ENCODE assay signal across 10 cellular contexts in genomic region chr2:8119782-8120551, GRCh38.
DNase-seq lines count a peak whose midpoint lies in the region; ATAC-seq and TF ChIP-seq lines count a peak whose summit lies in the region.
"Had no signal": no experiment of that assay in that cellular context is flagged by ENCODE, and none has a peak within 500 bp of the region (broad histone marks: within the 10 kb centered on the region; RNA-seq: fewer than 3 reads in every experiment).

No MANE protein-coding gene starts in this region.

- no peaks in the 10 kb centered on the region for H3K27me3 Mint-ChIP-seq in type B pancreatic cell

- peak; percentile 63 to 85 for ATAC-seq in activated naive CD4-positive, alpha-beta T cell treated with anti-CD3 and anti-CD28 coated beads, Interleukin-2, amount 50 U/mL, for 72 hours
- ATAC-seq in HG02571 (IDR thresholded peaks at IDR 0.05; ENCODE audit: unreplicated experiment), result no peak
- ATAC-seq: naive thymus-derived CD4-positive, alpha-beta T cell had no signal

- DNase-seq in activated naive CD4-positive, alpha-beta T cell treated with anti-CD3 and anti-CD28 coated beads, Interleukin-2, amount 50 U/mL, for 72 hours (ENCODE audit: low spot score in 2 of 2), result no peak
- DNase-seq in activated naive CD4-positive, alpha-beta T cell treated with Interleukin-2 at 50 U/mL for 16 hours, result no peak
- peak; percentile 56 for DNase-seq in choroid plexus epithelial cell (ENCODE audit: low read depth)
- peak; percentile 53 for DNase-seq in medulla oblongata (ENCODE audit: extremely low spot score)
- no peak for DNase-seq in type B pancreatic cell (ENCODE audit: extremely low spot score, unreplicated experiment)
- no peak for DNase-seq in lower leg skin (ENCODE audit: low spot score in 2 of 2)
- DNase-seq in activated gamma-delta T cell (lab: John Stamatoyannopoulos, UW), result no peak
- DNase-seq: caudate nucleus; naive thymus-derived CD4-positive, alpha-beta T cell had no signal

- peak overlapping the region in 1 of 2 donors; percentile 29 for H3K27ac Mint-ChIP-seq in activated naive CD4-positive, alpha-beta T cell treated with anti-CD3 and anti-CD28 coated beads, Interleukin-2, amount 50 U/mL, for 72 hours
- peak overlapping the region; percentile 77 for H3K27ac Mint-ChIP-seq in type B pancreatic cell

- H3K4me1 Mint-ChIP-seq in type B pancreatic cell (ENCODE audit: unreplicated experiment), result peaks cover 48% of the 10 kb centered on the region

- intact Hi-C loops in lower leg skin (cut with DNase I; ENCODE audit: low total_unique reads), result no loop called here

- TF ChIP-seq CTCF in choroid plexus epithelial cell (conservative IDR thresholded peaks at IDR 0.05; ENCODE audit: low read depth, low read length), result no peak
- no peak for TF ChIP-seq CTCF in type B pancreatic cell (conservative IDR thresholded peaks at IDR 0.05)
- no peak for TF ChIP-seq CTCF in lower leg skin (IDR thresholded peaks at IDR 0.05)

- no peak for TF ChIP-seq POLR2A in lower leg skin (IDR thresholded peaks at IDR 0.05)

- no peaks in the 10 kb centered on the region for H3K36me3 Mint-ChIP-seq in activated naive CD4-positive, alpha-beta T cell treated with anti-CD3 and anti-CD28 coated beads, Interleukin-2, amount 50 U/mL, for 72 hours
- no peaks in the 10 kb centered on the region for H3K36me3 Mint-ChIP-seq in type B pancreatic cell

- peak overlapping the region; percentile 72 for H3K4me3 Mint-ChIP-seq in type B pancreatic cell

- 32 to 38% methylated on average over 9 of the region's 9 CpGs for WGBS in lower leg skin, 2 donors

- H3K9me3 Mint-ChIP-seq in activated naive CD4-positive, alpha-beta T cell treated with anti-CD3 and anti-CD28 coated beads, Interleukin-2, amount 50 U/mL, for 72 hours, result no peaks in the 10 kb centered on the region
- no peaks in the 10 kb centered on the region for H3K9me3 Mint-ChIP-seq in type B pancreatic cell
- H3K9me3 Mint-ChIP-seq: naive thymus-derived CD4-positive, alpha-beta T cell had no signal

- H3K4me3 ChIP-seq in choroid plexus epithelial cell (ENCODE audit: low read depth, low read length), result no peak overlapping the region
- no peak overlapping the region for H3K4me3 ChIP-seq in lower leg skin (ENCODE audit: low read depth, poor library complexity, severe bottlenecking)

Comparison
In these comparisons a context has a peak if more than half of its experiments do, and no peak if none do; other contexts are left out.
1. DNase-seq: peak in choroid plexus epithelial cell (single experiment) and medulla oblongata (single experiment); none in activated naive CD4-positive, alpha-beta T cell treated with anti-CD3 and anti-CD28 coated beads, Interleukin-2, amount 50 U/mL, for 72 hours (0 of 2), activated naive CD4-positive, alpha-beta T cell treated with Interleukin-2 at 50 U/mL for 16 hours (single experiment), type B pancreatic cell (single experiment), lower leg skin (0 of 2) and activated gamma-delta T cell (single experiment).